8 cellular contexts compared by ENCODE assay signal in the genomic region with DNA sequence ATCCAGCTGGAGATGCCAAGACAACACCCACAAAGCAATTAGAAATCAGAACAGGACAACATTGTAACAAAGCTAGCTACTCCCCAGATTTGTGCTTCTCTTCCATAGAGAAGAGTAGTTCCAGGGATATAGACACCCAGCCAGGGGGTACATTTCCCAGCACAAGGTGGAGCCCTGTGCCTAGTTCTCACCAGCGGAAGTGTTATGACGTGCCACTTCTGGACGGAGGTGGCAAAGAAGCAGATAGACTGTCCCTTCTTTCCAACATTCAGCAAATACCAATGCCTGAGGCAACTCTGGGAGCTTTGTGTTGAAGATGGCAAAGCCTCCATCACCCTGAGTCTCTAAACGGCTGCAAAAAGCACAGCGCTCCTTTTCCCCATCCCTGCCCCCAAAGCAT. TPM values are rescaled to one million over a fixed set of nuclear protein-coding genes. Genes with fewer than 3 reads are reported as not detected.
A peak's percentile ranks its signal among the peaks of the same experiment; 100 is the strongest.
DNase-seq lines count a peak whose midpoint lies in the region; ATAC-seq and TF ChIP-seq lines count a peak whose summit lies in the region.

No MANE protein-coding gene starts in this region.

- no peaks in the 10 kb centered on the region for H3K9me2 ChIP-seq in SK-N-SH

- H3K27ac ChIP-seq in SK-N-SH (ENCODE audit: low read depth in 2 of 2, low read length in 1 of 2) (no peak overlapping the region), heart left ventricle (no peak overlapping the region), stomach (no peak overlapping the region)

- H3K4me2 ChIP-seq in SK-N-SH: no peak overlapping the region

- peaks cover 4 to 9% of the 10 kb centered on the region in 2 experiments; a peak in 3 of 4 replicates for H3K4me1 ChIP-seq in SK-N-SH (ENCODE audit: control insufficient read depth in 1 of 2, insufficient read depth in 2 of 2, low read depth in 1 of 2, low read length in 1 of 2)
- peaks cover 0 to 16% (median 0%) of the 10 kb centered on the region in 12 donors for H3K4me1 ChIP-seq in heart left ventricle
- H3K4me1 ChIP-seq in stomach: peaks cover 0 to 10% (median 6%) of the 10 kb centered on the region in 4 donors

- no peak for TF ChIP-seq EP300 in SK-N-SH (IDR thresholded peaks at IDR 0.05; ENCODE audit: borderline replicate concordance in 1 of 2, low read depth in 1 of 2, low read length in 1 of 2)
- TF ChIP-seq EP300 in stomach (IDR thresholded peaks at IDR 0.05): no peak

- intact Hi-C loops in heart left ventricle (cut with DNase I): loop anchor here in 1 of 10 donors (5.0 kb wide), 1 partner anchor 318 kb away; no protein-coding TSS in a partner anchor
- intact Hi-C loops in stomach (cut with DNase I; ENCODE audit: low total_unique reads): no loop called here

- TF ChIP-seq CTCF in SK-N-SH (IDR thresholded peaks at IDR 0.05): 0 out of 2 replicates have a peak, but pooled peaks have one; percentile 30
- TF ChIP-seq CTCF in heart left ventricle (IDR thresholded peaks at IDR 0.05): peak; percentile 20 to 64 (median 46)
- TF ChIP-seq CTCF in stomach (IDR thresholded peaks at IDR 0.05): peak in 2 of 7 experiments; percentile 21 to 34

- H3K9ac ChIP-seq in SK-N-SH: no peak overlapping the region

- peak; percentile 64 to 93 (median 90) for ATAC-seq in heart left ventricle
- ATAC-seq in HG03175 (IDR thresholded peaks at IDR 0.05; ENCODE audit: unreplicated experiment): no peak

- no peaks in the 10 kb centered on the region for H3F3A ChIP-seq in SK-N-SH (replicated peaks; ENCODE audit: insufficient read depth)

- no peaks in the 10 kb centered on the region for H4K20me1 ChIP-seq in SK-N-SH (ENCODE audit: insufficient read depth)

- TF ChIP-seq POLR2A in heart left ventricle (IDR thresholded peaks at IDR 0.05) (no peak), stomach (IDR thresholded peaks at IDR 0.05) (no peak)

- POLR2A ChIA-PET in SK-N-SH (lab: Yijun Ruan, JAX): no interaction called here

- H2AFZ ChIP-seq in SK-N-SH (ENCODE audit: low read depth): no peak overlapping the region

- DNase-seq in DMS 273 (lab: John Stamatoyannopoulos, UW; ENCODE audit: unreplicated experiment) (peak; percentile 38), DMS 273 treated with DMSO at 0.1 percent for 48 hours (lab: John Stamatoyannopoulos, UW) (no peak), SK-N-SH (peak; percentile 30), heart left ventricle (peak in 4 of 5 donors; percentile 36 to 58 (median 52)), stomach (peak; percentile 49), retina (no peak), NCI-H2196 treated with DMSO at 0.1 percent for 48 hours (lab: John Stamatoyannopoulos, UW; ENCODE audit: unreplicated experiment) (no peak)

- CTCF ChIA-PET in SK-N-SH (lab: Yijun Ruan, JAX): interaction anchor here (0.6 to 1.4 kb wide), 6 partner anchors 9 to 320 kb away, joined by 3 to 4 read pairs (median 3); no protein-coding TSS in a partner anchor

- H3K4me3 ChIP-seq in SK-N-SH (ENCODE audit: low read depth in 2 of 2, low read length in 1 of 2): no peak overlapping the region
- H3K4me3 ChIP-seq in heart left ventricle: no peak overlapping the region
- no peak overlapping the region for H3K4me3 ChIP-seq in stomach

- no peaks in the 10 kb centered on the region for H3K79me2 ChIP-seq in SK-N-SH (ENCODE audit: insufficient read depth)

- no peaks in the 10 kb centered on the region for H3K9me3 ChIP-seq in SK-N-SH
- H3K9me3 ChIP-seq in heart left ventricle: no peaks in the 10 kb centered on the region
- no peaks in the 10 kb centered on the region for H3K9me3 ChIP-seq in stomach

- WGBS in SK-N-SH (ENCODE audit: low lambda C conversion rate): 85% methylated on average over 5 of the region's 5 CpGs
- WGBS in heart left ventricle, 4 donors: 39 to 49% (median 44%) methylated on average over 5 of the region's 5 CpGs
- 33 to 42% (median 35%) methylated on average over 5 of the region's 5 CpGs for WGBS in stomach, 5 donors

- peak; percentile 56 for TF ChIP-seq RAD21 in SK-N-SH (IDR thresholded peaks at IDR 0.05; ENCODE audit: low read length)

- H3K27me3 ChIP-seq in SK-N-SH (ENCODE audit: insufficient read depth): no peaks in the 10 kb centered on the region
- no peaks in the 10 kb centered on the region for H3K27me3 ChIP-seq in heart left ventricle
- H3K27me3 ChIP-seq in stomach: no peaks in the 10 kb centered on the region

- H3K36me3 ChIP-seq in SK-N-SH (replicated peaks in 1 of 2; ENCODE audit: control insufficient read depth in 1 of 2, insufficient read depth in 2 of 2, low read length in 1 of 2): no peaks in the 10 kb centered on the region
- H3K36me3 ChIP-seq in heart left ventricle: no peaks in the 10 kb centered on the region
- H3K36me3 ChIP-seq in stomach: no peaks in the 10 kb centered on the region

TF ChIP-seq in SK-N-SH, 30 proteins besides CTCF, POLR2A, EP300 and RAD21:
- TF ChIP-seq, protein P1, sequence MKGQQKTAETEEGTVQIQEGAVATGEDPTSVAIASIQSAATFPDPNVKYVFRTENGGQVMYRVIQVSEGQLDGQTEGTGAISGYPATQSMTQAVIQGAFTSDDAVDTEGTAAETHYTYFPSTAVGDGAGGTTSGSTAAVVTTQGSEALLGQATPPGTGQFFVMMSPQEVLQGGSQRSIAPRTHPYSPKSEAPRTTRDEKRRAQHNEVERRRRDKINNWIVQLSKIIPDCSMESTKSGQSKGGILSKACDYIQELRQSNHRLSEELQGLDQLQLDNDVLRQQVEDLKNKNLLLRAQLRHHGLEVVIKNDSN (IDR thresholded peaks at IDR 0.05; ENCODE audit: borderline replicate concordance, low read depth): no peak
- peak; percentile 24; the same call in 1 of the 2 replicates for TF ChIP-seq SMC3 (IDR thresholded peaks at IDR 0.05; ENCODE audit: low read depth, low read length)

RNA-seq across cellular contexts. Expression of a gene that starts 23.4 kb away (rescaled TPM):
- polyA plus RNA-seq in SK-N-SH (2012; rRNA removed) (5.9 and 7.5 TPM in 2 replicates), heart left ventricle (1 to 10 TPM; 1.7 to 7.0 TPM), stomach (10 to 100 TPM in 1 of 3 donors, 1 to 10 TPM in 2; 7.7 to 13.2 (median 8.1) TPM)
- 5.7 and 6.2 TPM in 2 replicates for polyA plus RNA-seq in SK-N-SH (2012; cell fraction: cytosol; rRNA removed)
- 20.4 and 29.3 TPM in 2 replicates for polyA plus RNA-seq in SK-N-SH (2012; cell fraction: nucleus; rRNA removed)
- total RNA-seq in heart left ventricle (10 to 100 TPM in 2 of 9 donors, 1 to 10 TPM in 7; 4.9 to 24.9 (median 6.5) TPM), stomach (10 to 100 TPM in 4 of 5 donors, 1 to 10 TPM in 1; 3.5 to 52.1 (median 35.3) TPM)

Comparison
In these comparisons a context has a peak if more than half of its experiments do, and no peak if none do; other contexts are left out.
1. DNase-seq: peak in DMS 273 (single experiment), SK-N-SH (single experiment), heart left ventricle (4 of 5) and stomach (single experiment); none in DMS 273 treated with DMSO at 0.1 percent for 48 hours (single experiment), retina (single experiment) and NCI-H2196 treated with DMSO at 0.1 percent for 48 hours (single experiment).